In genomic region chr2:32064713-32065112, GRCh38 we compare ENCODE assay signal across 8 cellular contexts. TPM values are rescaled to one million over a fixed set of nuclear protein-coding genes. Genes with fewer than 3 reads are reported as not detected.
DNase-seq lines count a peak whose midpoint lies in the region; ATAC-seq, FAIRE-seq and TF ChIP-seq lines count a peak whose summit lies in the region.

No MANE protein-coding gene starts in this region.

- no peak for DNase-seq in activated CD4-positive, alpha-beta T cell treated with anti-CD3 and anti-CD28 coated beads, Interleukin-2, amount 10 ng/mL, durations not matched to agents 7 days and 5 days
- DNase-seq in activated CD4-positive, alpha-beta T cell treated with anti-CD3 and anti-CD28 coated beads for 48 hours: no peak
- no peak for DNase-seq in activated naive CD8-positive, alpha-beta T cell treated with anti-CD3 and anti-CD28 coated beads, Interleukin-2, amount 50 U/mL, for 24 hours
- no peak for DNase-seq in kidney epithelial cell (ENCODE audit: low read depth)
- no peak for DNase-seq in thoracic aorta (ENCODE audit: low spot score)
- no peak for DNase-seq in D721Med (ENCODE audit: insufficient read length, low spot score)
- no peak for DNase-seq in T-helper 9 cell
- no peak for DNase-seq in DMS 273 (lab: John Stamatoyannopoulos, UW; ENCODE audit: unreplicated experiment)

- H3K4me1 ChIP-seq in thoracic aorta (ENCODE audit: control insufficient read depth in 1 of 2, low read depth in 2 of 2): peaks cover 9 to 15% of the 10 kb centered on the region in 2 donors

- H3K4me1 Mint-ChIP-seq in activated CD4-positive, alpha-beta T cell treated with anti-CD3 and anti-CD28 coated beads, Interleukin-2, amount 10 ng/mL, durations not matched to agents 7 days and 5 days: peaks cover 24% of the 10 kb centered on the region
- peaks cover 35% of the 10 kb centered on the region for H3K4me1 Mint-ChIP-seq in activated naive CD8-positive, alpha-beta T cell treated with anti-CD3 and anti-CD28 coated beads, Interleukin-2, amount 50 U/mL, for 24 hours

- H3K27me3 Mint-ChIP-seq in activated CD4-positive, alpha-beta T cell treated with anti-CD3 and anti-CD28 coated beads, Interleukin-2, amount 10 ng/mL, durations not matched to agents 7 days and 5 days: no peaks in the 10 kb centered on the region
- H3K27me3 Mint-ChIP-seq in activated naive CD8-positive, alpha-beta T cell treated with anti-CD3 and anti-CD28 coated beads, Interleukin-2, amount 50 U/mL, for 24 hours: no peaks in the 10 kb centered on the region

- H3K4me3 ChIP-seq in kidney epithelial cell (ENCODE audit: low read depth, low read length) (peak overlapping the region; percentile 72), thoracic aorta (peak overlapping the region; percentile 94)

- peak overlapping the region; percentile 89 for H3K4me3 Mint-ChIP-seq in activated CD4-positive, alpha-beta T cell treated with anti-CD3 and anti-CD28 coated beads, Interleukin-2, amount 10 ng/mL, durations not matched to agents 7 days and 5 days
- peak overlapping the region; percentile 94 for H3K4me3 Mint-ChIP-seq in activated naive CD8-positive, alpha-beta T cell treated with anti-CD3 and anti-CD28 coated beads, Interleukin-2, amount 50 U/mL, for 24 hours

- no peaks in the 10 kb centered on the region for H3K9me3 ChIP-seq in thoracic aorta

- ATAC-seq in activated naive CD8-positive, alpha-beta T cell treated with anti-CD3 and anti-CD28 coated beads, Interleukin-2, amount 50 U/mL, for 24 hours: no peak
- ATAC-seq in thoracic aorta (ENCODE audit: insufficient number of reproducible peaks, low FRiP score, low read depth): no peak

- TF ChIP-seq CTCF in kidney epithelial cell (IDR thresholded peaks at IDR 0.05; ENCODE audit: insufficient read depth, low read length, poor library complexity, severe bottlenecking) (no peak), thoracic aorta (IDR thresholded peaks at IDR 0.05) (no peak), D721Med (IDR thresholded peaks at IDR 0.05; ENCODE audit: insufficient read depth, missing control alignments) (no peak)

- H3K27ac ChIP-seq in thoracic aorta: peak overlapping the region in 1 of 2 donors; percentile 95

- FAIRE-seq in D721Med (lab: Jason Lieb, UNC): no peak

- H3K36me3 Mint-ChIP-seq in activated CD4-positive, alpha-beta T cell treated with anti-CD3 and anti-CD28 coated beads, Interleukin-2, amount 10 ng/mL, durations not matched to agents 7 days and 5 days (ENCODE audit: low read depth): peaks cover 11% of the 10 kb centered on the region
- peaks cover 5% of the 10 kb centered on the region for H3K36me3 Mint-ChIP-seq in activated naive CD8-positive, alpha-beta T cell treated with anti-CD3 and anti-CD28 coated beads, Interleukin-2, amount 50 U/mL, for 24 hours (ENCODE audit: low read depth)

- CTCF ChIA-PET in activated CD4-positive, alpha-beta T cell treated with anti-CD3 and anti-CD28 coated beads, Interleukin-2, amount 10 ng/mL, durations not matched to agents 7 days and 5 days (lab: Charles Lee): interaction anchor here (0.9 to 1.3 kb wide), 2 partner anchors 105 to 157 kb away, joined by 3 read pairs; no protein-coding TSS in a partner anchor

- peak overlapping the region; percentile 94 for H3K27ac Mint-ChIP-seq in activated CD4-positive, alpha-beta T cell treated with anti-CD3 and anti-CD28 coated beads, Interleukin-2, amount 10 ng/mL, durations not matched to agents 7 days and 5 days
- H3K27ac Mint-ChIP-seq in activated naive CD8-positive, alpha-beta T cell treated with anti-CD3 and anti-CD28 coated beads, Interleukin-2, amount 50 U/mL, for 24 hours: peak overlapping the region; percentile 31

- no peaks in the 10 kb centered on the region for H3K36me3 ChIP-seq in kidney epithelial cell (ENCODE audit: control insufficient read depth, insufficient read depth, low read length)
- no peaks in the 10 kb centered on the region for H3K36me3 ChIP-seq in thoracic aorta

- POLR2A ChIA-PET in activated CD4-positive, alpha-beta T cell treated with anti-CD3 and anti-CD28 coated beads, Interleukin-2, amount 10 ng/mL, durations not matched to agents 7 days and 5 days (lab: Charles Lee): no interaction called here

- no peaks in the 10 kb centered on the region for H3K9me3 Mint-ChIP-seq in activated CD4-positive, alpha-beta T cell treated with anti-CD3 and anti-CD28 coated beads, Interleukin-2, amount 10 ng/mL, durations not matched to agents 7 days and 5 days
- no peaks in the 10 kb centered on the region for H3K9me3 Mint-ChIP-seq in activated naive CD8-positive, alpha-beta T cell treated with anti-CD3 and anti-CD28 coated beads, Interleukin-2, amount 50 U/mL, for 24 hours

- no peaks in the 10 kb centered on the region for H3K27me3 ChIP-seq in kidney epithelial cell (ENCODE audit: control insufficient read depth, insufficient read depth, low read length)
- no peaks in the 10 kb centered on the region for H3K27me3 ChIP-seq in thoracic aorta (replicated peaks; ENCODE audit: insufficient read depth)

RNA-seq across cellular contexts. Expression of gene SPAST, which starts 1.4 kb away (rescaled TPM):
- 10 to 100 TPM; 22.4 to 25.2 TPM for total RNA-seq in activated CD4-positive, alpha-beta T cell treated with anti-CD3 and anti-CD28 coated beads, Interleukin-2, amount 10 ng/mL, durations not matched to agents 7 days and 5 days
- total RNA-seq in kidney epithelial cell: 23.0 and 23.9 TPM in 2 replicates
- 10 to 100 TPM in 1 of 2 donors, 1 to 10 TPM in 1; 8.5 to 13.6 TPM for total RNA-seq in thoracic aorta

RNA-seq across cellular contexts. Expression of gene DPY30, which starts 25.1 kb away (rescaled TPM):
- 10 to 100 TPM; 58.2 to 64.6 TPM for total RNA-seq in activated CD4-positive, alpha-beta T cell treated with anti-CD3 and anti-CD28 coated beads, Interleukin-2, amount 10 ng/mL, durations not matched to agents 7 days and 5 days
- total RNA-seq in kidney epithelial cell (45.1 and 64.1 TPM in 2 replicates), thoracic aorta (10 to 100 TPM; 22.3 to 30.7 TPM)

RNA-seq across cellular contexts. Expression of gene MEMO1, which starts 53.9 kb away (rescaled TPM):
- total RNA-seq in activated CD4-positive, alpha-beta T cell treated with anti-CD3 and anti-CD28 coated beads, Interleukin-2, amount 10 ng/mL, durations not matched to agents 7 days and 5 days: 10 to 100 TPM; 50.1 to 52.3 TPM
- 35.0 and 45.9 TPM in 2 replicates for total RNA-seq in kidney epithelial cell
- 10 to 100 TPM; 25.3 to 27.2 TPM for total RNA-seq in thoracic aorta
